In genomic region chr2:29920130-29920577, GRCh38 we compare ENCODE assay signal across 9 cellular contexts. TPM values are rescaled to one million over a fixed set of nuclear protein-coding genes. Genes with fewer than 3 reads are reported as not detected.
DNase-seq lines count a peak whose midpoint lies in the region; ATAC-seq and TF ChIP-seq lines count a peak whose summit lies in the region.
"Had no signal": no experiment of that assay in that cellular context is flagged by ENCODE, and none has a peak within 500 bp of the region (broad histone marks: within the 10 kb centered on the region; RNA-seq: fewer than 3 reads in every experiment).

No MANE protein-coding gene starts in this region.

- H3K4me1 ChIP-seq in transverse colon, result peaks cover 0 to 22% (median 14%) of the 10 kb centered on the region in 4 donors

- in situ Hi-C loops in transverse colon (cut with MboI; ENCODE audit: low pct_ligation_motif_present in 1 of 4, low pct_unique_long_range_greater_than_20kb in 1 of 4, low sequenced_read_pairs in 3 of 4), result no loop called here

- 17% methylated on average over 29 of the region's 40 CpGs; no CpG with 5 or more reads in 1 of the 2 donors for WGBS in transverse colon (ENCODE audit: low coverage in 1 of 2), 2 donors

- no peaks in the 10 kb centered on the region for H3K36me3 Mint-ChIP-seq in activated CD4-positive, alpha-beta memory T cell treated with anti-CD3 and anti-CD28 coated beads for 36 hours
- peaks cover 0 to 10% (median 4%) of the 10 kb centered on the region in 3 donors for H3K36me3 Mint-ChIP-seq in naive thymus-derived CD8-positive, alpha-beta T cell

- no peaks in the 10 kb centered on the region for H3K9me3 ChIP-seq in transverse colon

- TF ChIP-seq CTCF in transverse colon (IDR thresholded peaks at IDR 0.05), result no peak

- peak overlapping the region in 2 of 4 donors; percentile 24 to 47 for H3K4me3 ChIP-seq in transverse colon

- H3K27ac Mint-ChIP-seq in activated CD4-positive, alpha-beta memory T cell treated with anti-CD3 and anti-CD28 coated beads for 36 hours, result no peak overlapping the region
- H3K27ac Mint-ChIP-seq in naive thymus-derived CD8-positive, alpha-beta T cell, result no peak overlapping the region

- no peak for TF ChIP-seq POLR2A in transverse colon (IDR thresholded peaks at IDR 0.05)

- intact Hi-C loops in activated CD4-positive, alpha-beta memory T cell treated with anti-CD3 and anti-CD28 coated beads for 36 hours (cut with micrococcal nuclease), result no loop called here
- intact Hi-C loops in transverse colon (cut with DNase I; ENCODE audit: low total_unique reads), result loop anchor here (10.0 kb wide), 1 partner anchor 155 kb away; no protein-coding TSS in a partner anchor

- H3K4me1 Mint-ChIP-seq in activated CD4-positive, alpha-beta memory T cell treated with anti-CD3 and anti-CD28 coated beads for 36 hours (ENCODE audit: low read depth), result peaks cover 9% of the 10 kb centered on the region
- H3K4me1 Mint-ChIP-seq in naive thymus-derived CD8-positive, alpha-beta T cell, result peaks cover 0 to 20% (median 11%) of the 10 kb centered on the region in 4 donors

- TF ChIP-seq EP300 in transverse colon (IDR thresholded peaks at IDR 0.05; ENCODE audit: low read depth), result no peak

- H3K36me3 ChIP-seq in transverse colon, result no peaks in the 10 kb centered on the region

- no peak overlapping the region for H3K27ac ChIP-seq in transverse colon
- H3K27ac ChIP-seq: C4-2B had no signal

- POLR2A ChIA-PET in activated CD4-positive, alpha-beta memory T cell treated with anti-CD3 and anti-CD28 coated beads for 36 hours (lab: Charles Lee), result no interaction called here
- POLR2A ChIA-PET in naive thymus-derived CD8-positive, alpha-beta T cell (lab: Charles Lee), result no interaction called here

- no peak overlapping the region for H3K4me3 Mint-ChIP-seq in activated CD4-positive, alpha-beta memory T cell treated with anti-CD3 and anti-CD28 coated beads for 36 hours
- no peak overlapping the region for H3K4me3 Mint-ChIP-seq in naive thymus-derived CD8-positive, alpha-beta T cell

- ATAC-seq in esophagus mucosa, result peak; percentile 52
- peak; percentile 46 to 52 for ATAC-seq in naive thymus-derived CD8-positive, alpha-beta T cell

- DNase-seq in NCI-H82 (lab: John Stamatoyannopoulos, UW) (peak; percentile 75), NCI-H82 treated with DMSO at 0.1 percent for 48 hours (lab: John Stamatoyannopoulos, UW; ENCODE audit: unreplicated experiment) (no peak), transverse colon (peak; percentile 12), NOMO-1 treated with dmso at 0.1 percent for 144 hours (lab: John Stamatoyannopoulos, UW; ENCODE audit: unreplicated experiment) (no peak), dedifferentiated amniotic fluid mesenchymal stem cell (ENCODE audit: extremely low spot score) (no peak)
- DNase-seq in activated CD4-positive, alpha-beta memory T cell treated with anti-CD3 and anti-CD28 coated beads for 36 hours, result peak; percentile 63
- peak; percentile 8 to 64 (median 39) for DNase-seq in naive thymus-derived CD8-positive, alpha-beta T cell

- peaks cover 69% of the 10 kb centered on the region for H3K27me3 ChIP-seq in transverse colon

- H3K27me3 Mint-ChIP-seq in activated CD4-positive, alpha-beta memory T cell treated with anti-CD3 and anti-CD28 coated beads for 36 hours, result peaks cover 62% of the 10 kb centered on the region
- H3K27me3 Mint-ChIP-seq in naive thymus-derived CD8-positive, alpha-beta T cell, result peaks cover 48 to 88% (median 70%) of the 10 kb centered on the region in 5 donors

- no peaks in the 10 kb centered on the region for H3K9me3 Mint-ChIP-seq in activated CD4-positive, alpha-beta memory T cell treated with anti-CD3 and anti-CD28 coated beads for 36 hours
- H3K9me3 Mint-ChIP-seq in naive thymus-derived CD8-positive, alpha-beta T cell, result peaks cover 0 to 19% (median 5%) of the 10 kb centered on the region in 9 donors

- CTCF ChIA-PET in activated CD4-positive, alpha-beta memory T cell treated with anti-CD3 and anti-CD28 coated beads for 36 hours (lab: Charles Lee), result interaction anchor here (0.5 to 6.8 kb wide), 3 partner anchors 9 to 674 kb away, joined by 3 to 76 read pairs (median 4); no protein-coding TSS in a partner anchor

RNA-seq across cellular contexts. Expression of gene ALK, which starts 1.2 kb away (rescaled TPM):
- total RNA-seq in activated CD4-positive, alpha-beta memory T cell treated with anti-CD3 and anti-CD28 coated beads for 36 hours, result not detected
- total RNA-seq in esophagus mucosa, result 0.04 TPM
- not detected for total RNA-seq in naive thymus-derived CD8-positive, alpha-beta T cell
- under 1 TPM in 1 of 3 donors, not detected in 2; 0.10 TPM for polyA plus RNA-seq in naive thymus-derived CD8-positive, alpha-beta T cell
- total RNA-seq in transverse colon, result under 1 TPM in 2 of 4 donors, not detected in 2; 0.32 to 0.82 TPM

Comparison
In these comparisons a context has a peak if more than half of its experiments do, and no peak if none do; other contexts are left out.
1. DNase-seq: peak in NCI-H82 (single experiment), activated CD4-positive, alpha-beta memory T cell treated with anti-CD3 and anti-CD28 coated beads for 36 hours (single experiment), naive thymus-derived CD8-positive, alpha-beta T cell (10 of 10) and transverse colon (single experiment); none in NCI-H82 treated with DMSO at 0.1 percent for 48 hours (single experiment), NOMO-1 treated with dmso at 0.1 percent for 144 hours (single experiment) and dedifferentiated amniotic fluid mesenchymal stem cell (single experiment).